10 cellular contexts compared by ENCODE assay signal in the genomic region with DNA sequence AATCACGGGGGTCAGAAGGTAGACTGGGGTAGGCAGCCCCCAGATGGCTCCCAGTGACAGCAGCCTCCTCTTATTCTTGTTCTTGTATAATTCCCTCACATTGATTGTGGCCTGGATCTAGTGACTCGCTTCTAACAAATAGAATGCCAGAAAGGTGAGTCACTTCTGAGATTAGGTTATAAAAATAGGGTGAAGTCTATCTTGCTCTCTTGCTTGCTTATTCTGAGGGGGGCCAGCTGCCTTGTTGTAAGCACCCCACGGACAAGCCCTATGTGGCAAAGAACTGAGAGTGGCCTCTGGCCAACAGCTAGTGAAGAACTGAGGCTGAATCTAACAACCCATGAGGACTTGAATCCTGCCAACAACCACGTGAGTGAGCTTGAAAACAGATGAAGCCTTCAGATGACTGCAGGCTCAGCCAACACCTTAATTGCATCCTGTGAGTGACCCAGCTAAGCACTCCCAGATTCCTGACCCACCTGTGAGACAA. TPM values are rescaled to one million over a fixed set of nuclear protein-coding genes. Genes with fewer than 3 reads are reported as not detected.
DNase-seq lines count a peak whose midpoint lies in the region; ATAC-seq, FAIRE-seq and TF ChIP-seq lines count a peak whose summit lies in the region.
"Had no signal": no experiment of that assay in that cellular context is flagged by ENCODE, and none has a peak within 500 bp of the region (broad histone marks: within the 10 kb centered on the region; RNA-seq: fewer than 3 reads in every experiment).

No MANE protein-coding gene starts in this region.

- TF ChIP-seq CTCF in body of pancreas (IDR thresholded peaks at IDR 0.05) (no peak), upper lobe of left lung (IDR thresholded peaks at IDR 0.05) (no peak)

- no peaks in the 10 kb centered on the region for H3K9me3 Mint-ChIP-seq in activated naive CD4-positive, alpha-beta T cell treated with anti-CD3 and anti-CD28 coated beads for 36 hours

- intact Hi-C loops in body of pancreas (cut with DNase I): no loop called here
- intact Hi-C loops in activated naive CD4-positive, alpha-beta T cell treated with anti-CD3 and anti-CD28 coated beads for 36 hours (cut with micrococcal nuclease): no loop called here

- 19 to 23% methylated on average over 4 of the region's 4 CpGs for WGBS in body of pancreas, 2 donors
- WGBS in upper lobe of left lung, 2 donors: 56 to 70% methylated on average over 4 of the region's 4 CpGs

- H3K27me3 Mint-ChIP-seq in activated naive CD4-positive, alpha-beta T cell treated with anti-CD3 and anti-CD28 coated beads for 36 hours (ENCODE audit: low read depth): peaks cover 1% of the 10 kb centered on the region
- H3K27me3 Mint-ChIP-seq: B cell had no signal

- TF ChIP-seq EP300 in upper lobe of left lung (IDR thresholded peaks at IDR 0.05): no peak

- FAIRE-seq in islet of Langerhans (lab: Jason Lieb, UNC): peak; percentile 66

- no peak overlapping the region for H3K4me3 Mint-ChIP-seq in activated naive CD4-positive, alpha-beta T cell treated with anti-CD3 and anti-CD28 coated beads for 36 hours
- H3K4me3 Mint-ChIP-seq: B cell had no signal

- H3K36me3 ChIP-seq in body of pancreas (replicated peaks in 1 of 2; ENCODE audit: insufficient read depth in 1 of 2, low read depth in 2 of 2) (no peaks in the 10 kb centered on the region), upper lobe of left lung (no peaks in the 10 kb centered on the region)
- H3K36me3 ChIP-seq: right lobe of liver had no signal

- H3K4me1 Mint-ChIP-seq in activated naive CD4-positive, alpha-beta T cell treated with anti-CD3 and anti-CD28 coated beads for 36 hours (ENCODE audit: low read depth): no peaks in the 10 kb centered on the region
- H3K4me1 Mint-ChIP-seq: B cell had no signal

- H3K36me3 Mint-ChIP-seq in activated naive CD4-positive, alpha-beta T cell treated with anti-CD3 and anti-CD28 coated beads for 36 hours (ENCODE audit: low read depth): no peaks in the 10 kb centered on the region

- peak; percentile 95 for ATAC-seq in body of pancreas
- ATAC-seq in upper lobe of left lung (ENCODE audit: low FRiP score in 2 of 2): peak; percentile 45 to 68

- TF ChIP-seq POLR2A in body of pancreas (IDR thresholded peaks at IDR 0.05) (peak; percentile 14 to 49 (median 15)), upper lobe of left lung (IDR thresholded peaks at IDR 0.05) (no peak)

- H3K27me3 ChIP-seq in body of pancreas: no peaks in the 10 kb centered on the region
- H3K27me3 ChIP-seq in upper lobe of left lung: no peaks in the 10 kb centered on the region
- H3K27me3 ChIP-seq: right lobe of liver had no signal

- peak overlapping the region; percentile 77 to 91 (median 84) for H3K27ac ChIP-seq in body of pancreas
- no peak overlapping the region for H3K27ac ChIP-seq in upper lobe of left lung
- H3K27ac ChIP-seq: right lobe of liver had no signal

- H3K9me3 ChIP-seq in body of pancreas (no peaks in the 10 kb centered on the region), upper lobe of left lung (no peaks in the 10 kb centered on the region)
- H3K9me3 ChIP-seq: right lobe of liver had no signal

- H3K4me1 ChIP-seq in body of pancreas (peaks cover 28% of the 10 kb centered on the region), upper lobe of left lung (peaks cover 0 to 4% (median 0%) of the 10 kb centered on the region in 4 donors)
- H3K4me1 ChIP-seq: right lobe of liver had no signal

- CTCF ChIA-PET in activated naive CD4-positive, alpha-beta T cell treated with anti-CD3 and anti-CD28 coated beads for 36 hours (lab: Charles Lee): interaction anchor here (0.5 kb wide), 1 partner anchor 258 kb away, joined by 3 read pairs; no protein-coding TSS in a partner anchor

- H3K4me3 ChIP-seq in body of pancreas (no peak overlapping the region), upper lobe of left lung (no peak overlapping the region)
- H3K4me3 ChIP-seq: right lobe of liver had no signal

- DNase-seq in NCI-H2196 (lab: John Stamatoyannopoulos, UW; ENCODE audit: unreplicated experiment): peak; percentile 4
- DNase-seq in NCI-H2196 treated with DMSO at 0.1 percent for 48 hours (lab: John Stamatoyannopoulos, UW; ENCODE audit: unreplicated experiment): no peak
- DNase-seq in body of pancreas: peak; percentile 56 to 81 (median 60)
- DNase-seq in upper lobe of left lung: no peak
- no peak for DNase-seq in NCI-H1436 (lab: John Stamatoyannopoulos, UW)
- DNase-seq in putamen (ENCODE audit: low spot score): no peak
- DNase-seq in activated naive CD4-positive, alpha-beta T cell treated with anti-CD3 and anti-CD28 coated beads for 36 hours: no peak
- DNase-seq: right lobe of liver had no signal

- H3K27ac Mint-ChIP-seq in activated naive CD4-positive, alpha-beta T cell treated with anti-CD3 and anti-CD28 coated beads for 36 hours: no peak overlapping the region
- H3K27ac Mint-ChIP-seq: B cell had no signal

RNA-seq across cellular contexts. Expression of gene RMND5A, which starts 15.6 kb away (rescaled TPM):
- total RNA-seq in body of pancreas (10 to 100 TPM; 27.4 to 28.5 TPM), upper lobe of left lung (10 to 100 TPM; 19.9 to 55.3 (median 26.5) TPM)
- total RNA-seq in activated naive CD4-positive, alpha-beta T cell treated with anti-CD3 and anti-CD28 coated beads for 36 hours: 10 to 100 TPM; 38.0 to 38.4 TPM

Comparison
In these comparisons a context has a peak if more than half of its experiments do, and no peak if none do; other contexts are left out.
1. DNase-seq: peak in NCI-H2196 (single experiment) and body of pancreas (4 of 4); none in NCI-H2196 treated with DMSO at 0.1 percent for 48 hours (single experiment), upper lobe of left lung (0 of 2), NCI-H1436 (single experiment), putamen (single experiment) and activated naive CD4-positive, alpha-beta T cell treated with anti-CD3 and anti-CD28 coated beads for 36 hours (single experiment).
2. H3K27ac ChIP-seq: peak in body of pancreas (4 of 4); none in upper lobe of left lung (0 of 4).
3. POLR2A ChIP-seq: peak in body of pancreas (3 of 3); none in upper lobe of left lung (0 of 4).